In the genomic region with DNA sequence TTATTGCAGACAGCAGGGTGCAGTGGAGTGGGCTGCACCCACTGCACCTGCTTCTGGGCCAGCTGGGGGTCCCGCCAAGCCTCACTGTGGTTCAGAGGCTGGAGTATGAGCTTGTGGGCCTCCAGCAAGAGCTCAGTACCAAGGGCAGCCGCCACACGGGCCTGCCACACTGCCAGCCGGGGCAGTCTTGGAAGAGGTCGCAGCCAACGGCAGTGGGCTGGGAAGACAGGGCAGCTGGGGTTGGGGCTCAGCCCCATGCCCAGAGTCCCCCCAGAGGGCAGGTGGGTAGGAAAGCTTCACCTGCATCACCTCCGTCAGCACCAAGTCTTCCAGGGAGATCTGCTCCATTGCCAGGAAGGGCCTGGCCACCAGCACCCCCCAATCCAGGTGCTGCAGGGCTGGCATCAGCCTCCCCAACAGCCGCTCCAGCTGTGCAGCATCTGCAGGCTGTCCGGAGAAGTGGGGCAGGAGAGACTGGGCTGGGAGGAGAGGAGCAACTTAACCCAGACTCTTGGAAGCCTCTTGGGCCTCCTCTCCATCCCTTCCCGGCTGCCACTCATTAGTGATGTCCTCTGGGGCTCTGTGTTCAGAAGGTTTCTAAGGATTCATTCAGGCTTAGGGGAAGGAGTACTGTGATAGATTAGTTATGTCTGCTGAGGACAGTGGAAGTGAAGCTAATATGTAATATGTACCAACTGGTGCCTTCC, we compare ENCODE assay signal across 1 cellular context.
TF ChIP-seq lines count a peak whose summit lies in the region.

No MANE protein-coding gene starts in this region.

TF ChIP-seq in GM12878, 131 proteins besides CTCF, POLR2A, EP300 and RAD21:
- TF ChIP-seq, protein P1, sequence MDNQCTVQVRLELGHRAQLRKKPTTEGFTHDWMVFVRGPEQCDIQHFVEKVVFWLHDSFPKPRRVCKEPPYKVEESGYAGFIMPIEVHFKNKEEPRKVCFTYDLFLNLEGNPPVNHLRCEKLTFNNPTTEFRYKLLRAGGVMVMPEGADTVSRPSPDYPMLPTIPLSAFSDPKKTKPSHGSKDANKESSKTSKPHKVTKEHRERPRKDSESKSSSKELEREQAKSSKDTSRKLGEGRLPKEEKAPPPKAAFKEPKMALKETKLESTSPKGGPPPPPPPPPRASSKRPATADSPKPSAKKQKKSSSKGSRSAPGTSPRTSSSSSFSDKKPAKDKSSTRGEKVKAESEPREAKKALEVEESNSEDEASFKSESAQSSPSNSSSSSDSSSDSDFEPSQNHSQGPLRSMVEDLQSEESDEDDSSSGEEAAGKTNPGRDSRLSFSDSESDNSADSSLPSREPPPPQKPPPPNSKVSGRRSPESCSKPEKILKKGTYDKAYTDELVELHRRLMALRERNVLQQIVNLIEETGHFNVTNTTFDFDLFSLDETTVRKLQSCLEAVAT (IDR thresholded peaks at IDR 0.05): peak; percentile 58; the same call in 1 of the 2 replicates
- TF ChIP-seq ZNF217 (IDR thresholded peaks at IDR 0.05) (no peak), ZZZ3 (IDR thresholded peaks at IDR 0.05; ENCODE audit: control insufficient read depth, insufficient read length, low read depth) (no peak)
